In the genomic region with DNA sequence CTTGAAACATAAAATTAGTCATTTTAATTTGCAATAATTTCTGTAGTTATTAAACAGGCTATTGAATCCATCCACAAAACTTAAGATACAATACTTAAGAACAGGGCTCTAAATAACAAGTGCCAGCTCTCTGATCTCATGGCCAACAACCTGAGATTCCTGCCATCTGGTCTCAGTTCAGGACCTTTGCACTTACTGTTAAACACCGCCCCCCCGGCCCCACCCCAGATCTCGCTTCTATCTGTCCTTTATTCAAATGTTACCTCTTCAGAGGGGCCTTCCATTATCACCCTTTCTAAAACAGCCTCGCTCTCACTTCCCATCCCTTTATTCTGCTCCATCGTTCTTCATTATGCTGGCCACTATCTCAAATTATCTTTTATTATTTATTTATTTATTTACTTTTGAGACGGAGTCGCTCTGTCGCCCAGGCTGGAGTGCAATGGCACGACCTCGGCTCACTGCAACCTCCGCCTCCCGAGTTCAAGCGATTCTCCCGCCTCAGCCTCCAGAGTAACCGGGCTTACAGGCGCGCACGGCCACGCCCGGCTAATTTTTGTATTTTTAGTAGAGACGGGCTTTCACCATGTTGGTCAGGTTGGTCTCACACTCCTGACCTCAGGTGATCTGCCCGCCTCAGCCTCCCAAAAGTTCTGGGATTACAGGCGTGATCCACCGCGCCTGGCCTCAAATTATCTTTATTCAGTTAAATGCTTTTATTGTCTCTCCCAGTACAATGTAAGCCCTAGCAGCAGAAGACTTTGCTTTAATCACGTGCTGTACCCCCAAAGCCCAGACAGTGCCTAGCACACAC, we compare ENCODE assay signal across 8 cellular contexts. TPM values are rescaled to one million over a fixed set of nuclear protein-coding genes. Genes with fewer than 3 reads are reported as not detected.
A peak's percentile ranks its signal among the peaks of the same experiment; 100 is the strongest.
DNase-seq lines count a peak whose midpoint lies in the region; ATAC-seq and TF ChIP-seq lines count a peak whose summit lies in the region.

No MANE protein-coding gene starts in this region.

- TF ChIP-seq CTCF in activated CD8-positive, alpha-beta T cell treated with anti-CD3 and anti-CD28 coated beads for 36 hours (IDR thresholded peaks at IDR 0.05) = no peak

- H3K4me3 Mint-ChIP-seq in activated CD8-positive, alpha-beta T cell treated with anti-CD3 and anti-CD28 coated beads for 36 hours = peak overlapping the region; percentile 99
- H3K4me3 Mint-ChIP-seq in stimulated activated naive B cell treated with anti-CD40 and anti-IgM and Interleukin-4, amounts not matched to agents 10 μg/mL and 1 μg/mL and 100 μg/mL, for 72 hours = peak overlapping the region; percentile 98

- no peak overlapping the region for H3K27ac ChIP-seq in iPS-18a (ENCODE audit: low read length)

- peaks cover 28% of the 10 kb centered on the region for H3K4me1 Mint-ChIP-seq in activated CD8-positive, alpha-beta T cell treated with anti-CD3 and anti-CD28 coated beads for 36 hours (ENCODE audit: low read depth)
- H3K4me1 Mint-ChIP-seq in stimulated activated naive B cell treated with anti-CD40 and anti-IgM and Interleukin-4, amounts not matched to agents 10 μg/mL and 1 μg/mL and 100 μg/mL, for 72 hours = peaks cover 19 to 39% of the 10 kb centered on the region in 2 donors

- H3K4me1 ChIP-seq in iPS-18a (ENCODE audit: control insufficient read depth, low read depth, low read length) = no peaks in the 10 kb centered on the region

- peak overlapping the region; percentile 63 for H3K9ac ChIP-seq in iPS-18a (ENCODE audit: low read length)

- peaks cover 8% of the 10 kb centered on the region for H3K27me3 ChIP-seq in iPS-18a (ENCODE audit: control insufficient read depth, insufficient read depth, low read length)

- H3K27me3 Mint-ChIP-seq in activated CD8-positive, alpha-beta T cell treated with anti-CD3 and anti-CD28 coated beads for 36 hours = no peaks in the 10 kb centered on the region
- H3K27me3 Mint-ChIP-seq in stimulated activated naive B cell treated with anti-CD40 and anti-IgM and Interleukin-4, amounts not matched to agents 10 μg/mL and 1 μg/mL and 100 μg/mL, for 72 hours = peaks cover 0 to 11% of the 10 kb centered on the region in 2 donors

- peaks cover 28% of the 10 kb centered on the region for H3K36me3 Mint-ChIP-seq in activated CD8-positive, alpha-beta T cell treated with anti-CD3 and anti-CD28 coated beads for 36 hours (ENCODE audit: low read depth)
- peaks cover 20 to 21% of the 10 kb centered on the region in 2 donors for H3K36me3 Mint-ChIP-seq in stimulated activated naive B cell treated with anti-CD40 and anti-IgM and Interleukin-4, amounts not matched to agents 10 μg/mL and 1 μg/mL and 100 μg/mL, for 72 hours

- H3K4me3 ChIP-seq in iPS-18a (ENCODE audit: low read length) = peak overlapping the region; percentile 70

- peak overlapping the region; percentile 94 for H3K27ac Mint-ChIP-seq in activated CD8-positive, alpha-beta T cell treated with anti-CD3 and anti-CD28 coated beads for 36 hours
- peak overlapping the region; percentile 98 for H3K27ac Mint-ChIP-seq in stimulated activated naive B cell treated with anti-CD40 and anti-IgM and Interleukin-4, amounts not matched to agents 10 μg/mL and 1 μg/mL and 100 μg/mL, for 72 hours

- no peaks in the 10 kb centered on the region for H3K9me3 Mint-ChIP-seq in activated CD8-positive, alpha-beta T cell treated with anti-CD3 and anti-CD28 coated beads for 36 hours
- H3K9me3 Mint-ChIP-seq in stimulated activated naive B cell treated with anti-CD40 and anti-IgM and Interleukin-4, amounts not matched to agents 10 μg/mL and 1 μg/mL and 100 μg/mL, for 72 hours = no peaks in the 10 kb centered on the region

- CTCF ChIA-PET in activated CD8-positive, alpha-beta T cell treated with anti-CD3 and anti-CD28 coated beads for 36 hours (lab: Charles Lee) = interaction anchor here (0.7 to 2.7 kb wide), 3 partner anchors 10 to 21 kb away, joined by 3 to 7 read pairs (median 3); no protein-coding TSS in a partner anchor

- H3K36me3 ChIP-seq in iPS-18a (ENCODE audit: control insufficient read depth, low read depth, low read length) = peaks cover 12% of the 10 kb centered on the region

- intact Hi-C loops in activated CD8-positive, alpha-beta T cell treated with anti-CD3 and anti-CD28 coated beads for 36 hours (cut with micrococcal nuclease) = no loop called here

- H3K9me3 ChIP-seq in iPS-18a (ENCODE audit: control insufficient read depth, low read depth, low read length) = no peaks in the 10 kb centered on the region

- no peak for ATAC-seq in activated CD8-positive, alpha-beta T cell treated with anti-CD3 and anti-CD28 coated beads for 36 hours
- ATAC-seq in stimulated activated naive B cell treated with anti-CD40 and anti-IgM and Interleukin-4, amounts not matched to agents 10 μg/mL and 1 μg/mL and 100 μg/mL, for 72 hours (replicated peaks) = no peak
- ATAC-seq in HG03025 (IDR thresholded peaks at IDR 0.05; ENCODE audit: low FRiP score, unreplicated experiment) = no peak
- no peak for ATAC-seq in HG03457 (IDR thresholded peaks at IDR 0.05; ENCODE audit: unreplicated experiment)

- POLR2A ChIA-PET in activated CD8-positive, alpha-beta T cell treated with anti-CD3 and anti-CD28 coated beads for 36 hours (lab: Charles Lee) = no interaction called here

- DNase-seq in NCI-H748 (lab: John Stamatoyannopoulos, UW; ENCODE audit: unreplicated experiment) (peak; percentile 64), NCI-H748 treated with DMSO at 0.1 percent for 48 hours (lab: John Stamatoyannopoulos, UW) (no peak), NAMALWA (ENCODE audit: low spot score) (no peak)
- DNase-seq in activated CD8-positive, alpha-beta T cell treated with anti-CD3 and anti-CD28 coated beads for 36 hours = no peak
- no peak for DNase-seq in stimulated activated naive B cell treated with anti-CD40 and anti-IgM and Interleukin-4, amounts not matched to agents 10 μg/mL and 1 μg/mL and 100 μg/mL, for 72 hours

RNA-seq across cellular contexts. Expression of gene SNRNP70, which starts 0.8 kb away (rescaled TPM):
- total RNA-seq in activated CD8-positive, alpha-beta T cell treated with anti-CD3 and anti-CD28 coated beads for 36 hours = 100 to 1,000 TPM; 187 to 188 TPM

RNA-seq across cellular contexts. Expression of gene KCNA7, which starts 11.9 kb away (rescaled TPM):
- total RNA-seq in activated CD8-positive, alpha-beta T cell treated with anti-CD3 and anti-CD28 coated beads for 36 hours = not detected

RNA-seq across cellular contexts. Expression of gene NTF4, which starts 19.8 kb away (rescaled TPM):
- total RNA-seq in activated CD8-positive, alpha-beta T cell treated with anti-CD3 and anti-CD28 coated beads for 36 hours = not detected

RNA-seq across cellular contexts. Expression of gene CGB7, which starts 26.9 kb away (rescaled TPM):
- total RNA-seq in activated CD8-positive, alpha-beta T cell treated with anti-CD3 and anti-CD28 coated beads for 36 hours = not detected

RNA-seq across cellular contexts. Expression of gene LIN7B, which starts 29.8 kb away (rescaled TPM):
- 1 to 10 TPM; 2.1 to 4.4 TPM for total RNA-seq in activated CD8-positive, alpha-beta T cell treated with anti-CD3 and anti-CD28 coated beads for 36 hours
